ENCODE assay signal across 13 cellular contexts in the genomic region with DNA sequence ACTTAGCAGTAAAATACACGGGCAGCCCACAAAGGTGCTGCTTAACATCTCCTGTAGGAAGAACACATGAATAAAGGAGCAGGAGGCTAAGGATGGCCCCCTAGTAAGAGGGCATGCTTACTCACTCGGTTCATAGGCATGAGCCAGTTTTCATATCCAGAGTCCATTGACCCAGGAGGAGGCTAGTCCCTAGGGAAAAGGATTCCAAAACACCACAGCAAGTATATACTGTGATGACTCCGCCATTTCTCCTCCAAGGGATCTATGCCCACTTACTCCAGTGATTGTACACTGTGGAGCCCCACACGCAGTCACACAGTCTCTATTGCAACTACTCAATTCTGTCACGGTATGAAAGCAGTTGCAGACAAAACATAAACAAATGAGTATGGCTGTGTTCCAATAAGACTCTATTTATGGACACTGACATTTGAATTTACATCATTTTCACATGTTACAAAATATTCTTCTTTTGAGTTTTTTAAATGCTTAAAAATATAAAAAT.
"Had no signal": no experiment of that assay in that cellular context is flagged by ENCODE, and none has a peak within 500 bp of the region (broad histone marks: within the 10 kb centered on the region; RNA-seq: fewer than 3 reads in every experiment).

No MANE protein-coding gene starts in this region.

- ATAC-seq: mucosa of descending colon, natural killer cell, psoas muscle, right lobe of liver had no signal

- H3K4me3 ChIP-seq: ascending aorta, mucosa of descending colon, psoas muscle, right lobe of liver, upper lobe of left lung had no signal

- H3K36me3 ChIP-seq: ascending aorta, right lobe of liver, upper lobe of left lung had no signal

- H3K27ac ChIP-seq: ascending aorta, psoas muscle, right lobe of liver, upper lobe of left lung had no signal

- H3K27me3 ChIP-seq: ascending aorta, right lobe of liver, upper lobe of left lung had no signal

- DNase-seq: activated CD4-positive, alpha-beta memory T cell treated with anti-CD3 and anti-CD28 coated beads, Interleukin-2, amount 10 ng/mL, durations not matched to agents 7 days and 5 days; activated CD4-positive, CD25-positive, alpha-beta regulatory T cell treated with anti-CD3 and anti-CD28 coated beads, Interleukin-2, amount 50 U/mL, for 72 hours; activated CD8-positive, alpha-beta memory T cell treated with anti-CD3 and anti-CD28 coated beads, Interleukin-2, amount 50 U/mL, for 48 hours; activated naive CD8-positive, alpha-beta T cell treated with anti-CD3 and anti-CD28 coated beads, Interleukin-2, amount 10 ng/mL, durations not matched to agents 7 days and 5 days; cortex of kidney; effector memory CD4-positive, alpha-beta T cell; mucosa of descending colon; natural killer cell; psoas muscle; stimulated activated CD4-positive, alpha-beta T cell treated with anti-CD3 and anti-CD28 coated beads, Interleukin-2, amount 100 ng/mL, for 48 hours; upper lobe of left lung had no signal

- H3K9me3 ChIP-seq: ascending aorta, mucosa of descending colon, psoas muscle, right lobe of liver, upper lobe of left lung had no signal

- H3K4me1 ChIP-seq: ascending aorta, psoas muscle, right lobe of liver, upper lobe of left lung had no signal
